In genomic region chr12:70722584-70723343, GRCh38 we compare ENCODE assay signal across 10 cellular contexts.
DNase-seq lines count a peak whose midpoint lies in the region; ATAC-seq, FAIRE-seq and TF ChIP-seq lines count a peak whose summit lies in the region.
"Had no signal": no experiment of that assay in that cellular context is flagged by ENCODE, and none has a peak within 500 bp of the region (broad histone marks: within the 10 kb centered on the region; RNA-seq: fewer than 3 reads in every experiment).

No MANE protein-coding gene starts in this region.

- no peak for TF ChIP-seq RAD21 in GM12878 (IDR thresholded peaks at IDR 0.05; ENCODE audit: insufficient read depth, low read depth, low read length)

- WGBS in GM12878 (ENCODE audit: insufficient coverage, insufficient replicate concordance, low lambda C conversion rate, missing lambda C conversion rate) = 45% methylated on average over 6 of the region's 6 CpGs

- in situ Hi-C loops in GM12878 (cut with MboI) = no loop called here
- in situ Hi-C loops in HAP-1 (cut with MboI; ENCODE audit: low sequenced_read_pairs) = no loop called here

- H3K4me2 ChIP-seq in GM12878 (ENCODE audit: control insufficient read depth, insufficient read depth) = no peak overlapping the region

- H3K36me3 ChIP-seq in A673 (ENCODE audit: insufficient read depth, low read length, poor library complexity, severe bottlenecking) (no peaks in the 10 kb centered on the region), GM12878 (ENCODE audit: control insufficient read depth in 2 of 2, insufficient read depth in 2 of 2, low read length in 1 of 2) (no peaks in the 10 kb centered on the region), HAP-1 (replicated peaks) (no peaks in the 10 kb centered on the region)

- no peak for TF ChIP-seq EP300 in GM12878 (IDR thresholded peaks at IDR 0.05; ENCODE audit: borderline replicate concordance in 1 of 2, control insufficient read depth in 1 of 2, low read depth in 2 of 2, low read length in 2 of 2)

- POLR2A ChIA-PET in A673 (lab: Charles Lee; ENCODE audit: low non-redundant PET) (no interaction called here), GM12878 (lab: Charles Lee) (no interaction called here)

- H3K27me3 ChIP-seq in A673 (replicated peaks; ENCODE audit: insufficient read depth, low read depth, low read length, poor library complexity) (no peaks in the 10 kb centered on the region), GM12878 (replicated peaks in 1 of 2; ENCODE audit: control insufficient read depth in 2 of 2, insufficient read depth in 2 of 2, low read length in 1 of 2) (no peaks in the 10 kb centered on the region; a peak in 1 of 4 replicates), HAP-1 (ENCODE audit: low read depth) (peaks cover 3% of the 10 kb centered on the region; the same call in 1 of the 2 replicates)

- DNase-seq in A673 (ENCODE audit: low spot score) (peak; percentile 15), HCEC 1CT (peak; percentile 1), GM12878 (ENCODE audit: low read depth, low spot score) (no peak), left kidney (ENCODE audit: low read depth, low spot score) (peak; percentile 61), DMS114 treated with DMSO at 0.1 percent for 48 hours (lab: John Stamatoyannopoulos, UW; ENCODE audit: unreplicated experiment) (no peak), HAP-1 (ENCODE audit: low spot score in 2 of 2) (no peak)
- no peak for DNase-seq in stimulated activated CD4-positive, alpha-beta T cell treated with anti-CD3 and anti-CD28 coated beads, Interleukin-4, amount 100 ng/mL, for 24 hours

- intact Hi-C loops in A673 (cut with micrococcal nuclease; ENCODE audit: unreplicated experiment) = no loop called here
- intact Hi-C loops in GM12878 (cut with micrococcal nuclease; ENCODE audit: unreplicated experiment) = loop anchor here (10.0 kb wide), 1 partner anchor 508 kb away; no protein-coding TSS in a partner anchor

- no peak for FAIRE-seq in GM12878 (lab: Jason Lieb, UNC)
- FAIRE-seq: TTC549 had no signal

- no peaks in the 10 kb centered on the region for H4K20me1 ChIP-seq in GM12878 (ENCODE audit: control insufficient read depth, insufficient read depth)

- H3K9me3 ChIP-seq in A673 (ENCODE audit: low read depth, low read length, poor library complexity, severe bottlenecking) (no peaks in the 10 kb centered on the region), GM12878 (replicated peaks; ENCODE audit: control insufficient read depth, insufficient read depth, low read length) (no peaks in the 10 kb centered on the region), HAP-1 (no peaks in the 10 kb centered on the region; the same call in 1 of the 2 replicates)

- no peak for ATAC-seq in GM12878
- no peak for ATAC-seq in GM18517 (IDR thresholded peaks at IDR 0.05; ENCODE audit: unreplicated experiment)
- ATAC-seq: Panc1 had no signal

- CTCF ChIA-PET in A673 (lab: Charles Lee) = no interaction called here
- CTCF ChIA-PET in GM12878 (lab: Yijun Ruan, JAX) = interaction anchor here (1.2 to 1.6 kb wide), 4 partner anchors 10 to 844 kb away, joined by 3 to 4 read pairs (median 4); no protein-coding TSS in a partner anchor

- SMC1A ChIA-PET in GM12878 (lab: Charles Lee; ENCODE audit: uncharacterized antibody, unreplicated experiment) = no interaction called here

- TF ChIP-seq POLR2A in GM12878 (IDR thresholded peaks at IDR 0.05; ENCODE audit: low read depth, low read length) = no peak

- no peak overlapping the region for H3K9ac ChIP-seq in GM12878 (ENCODE audit: control insufficient read depth, insufficient read depth, low read length)

- BruUV-seq in A673 (replicated peaks; lab: Mats Ljungman, UMichigan) (no TSS peak), GM12878 (replicated peaks; lab: Mats Ljungman, UMichigan) (no TSS peak)

- RAD21 ChIA-PET in GM12878 (lab: Charles Lee; ENCODE audit: unreplicated experiment) = no interaction called here

- no peaks in the 10 kb centered on the region for H3K79me2 ChIP-seq in GM12878 (ENCODE audit: control insufficient read depth, insufficient read depth, low read length)

- TF ChIP-seq CTCF in A673 (conservative IDR thresholded peaks at IDR 0.05; ENCODE audit: low read depth, low read length) (no peak), GM12878 (IDR thresholded peaks at IDR 0.05 in 2 of 3, conservative IDR thresholded peaks at IDR 0.05 in 1 of 3; ENCODE audit: control insufficient read depth in 2 of 3, extremely low read depth in 1 of 3, insufficient read depth in 1 of 3, low read depth in 3 of 3, low read length in 3 of 3) (no peak)

- H2AFZ ChIP-seq in GM12878 (ENCODE audit: control insufficient read depth, low read depth, low read length) = no peak overlapping the region

- H3K27ac ChIP-seq in A673 (ENCODE audit: low read depth, low read length, poor library complexity, severe bottlenecking) = no peak overlapping the region
- no peak overlapping the region for H3K27ac ChIP-seq in GM12878 (ENCODE audit: control insufficient read depth, insufficient read depth)

- no peak overlapping the region for H3K4me3 ChIP-seq in A673 (ENCODE audit: low read depth, low read length, poor library complexity, severe bottlenecking)
- H3K4me3 ChIP-seq in GM12878 = no peak overlapping the region
- no peak overlapping the region for H3K4me3 ChIP-seq in HAP-1

- H3K4me1 ChIP-seq in A673 (ENCODE audit: insufficient read depth, low read length, poor library complexity, severe bottlenecking) (peaks cover 11% of the 10 kb centered on the region), GM12878 (ENCODE audit: control insufficient read depth, insufficient read depth, low read length) (no peaks in the 10 kb centered on the region), HAP-1 (no peaks in the 10 kb centered on the region; the same call in 1 of the 2 replicates)

TF ChIP-seq in GM12878, 131 proteins besides CTCF, POLR2A, EP300 and RAD21:
- no peak for TF ChIP-seq SUZ12 (IDR thresholded peaks at IDR 0.05; ENCODE audit: unreplicated experiment)
- TF ChIP-seq MTA2 (IDR thresholded peaks at IDR 0.05; ENCODE audit: low read depth) = no peak
- no peak for TF ChIP-seq JUND (IDR thresholded peaks at IDR 0.05; ENCODE audit: low read depth, low read length)
- TF ChIP-seq, protein P1, sequence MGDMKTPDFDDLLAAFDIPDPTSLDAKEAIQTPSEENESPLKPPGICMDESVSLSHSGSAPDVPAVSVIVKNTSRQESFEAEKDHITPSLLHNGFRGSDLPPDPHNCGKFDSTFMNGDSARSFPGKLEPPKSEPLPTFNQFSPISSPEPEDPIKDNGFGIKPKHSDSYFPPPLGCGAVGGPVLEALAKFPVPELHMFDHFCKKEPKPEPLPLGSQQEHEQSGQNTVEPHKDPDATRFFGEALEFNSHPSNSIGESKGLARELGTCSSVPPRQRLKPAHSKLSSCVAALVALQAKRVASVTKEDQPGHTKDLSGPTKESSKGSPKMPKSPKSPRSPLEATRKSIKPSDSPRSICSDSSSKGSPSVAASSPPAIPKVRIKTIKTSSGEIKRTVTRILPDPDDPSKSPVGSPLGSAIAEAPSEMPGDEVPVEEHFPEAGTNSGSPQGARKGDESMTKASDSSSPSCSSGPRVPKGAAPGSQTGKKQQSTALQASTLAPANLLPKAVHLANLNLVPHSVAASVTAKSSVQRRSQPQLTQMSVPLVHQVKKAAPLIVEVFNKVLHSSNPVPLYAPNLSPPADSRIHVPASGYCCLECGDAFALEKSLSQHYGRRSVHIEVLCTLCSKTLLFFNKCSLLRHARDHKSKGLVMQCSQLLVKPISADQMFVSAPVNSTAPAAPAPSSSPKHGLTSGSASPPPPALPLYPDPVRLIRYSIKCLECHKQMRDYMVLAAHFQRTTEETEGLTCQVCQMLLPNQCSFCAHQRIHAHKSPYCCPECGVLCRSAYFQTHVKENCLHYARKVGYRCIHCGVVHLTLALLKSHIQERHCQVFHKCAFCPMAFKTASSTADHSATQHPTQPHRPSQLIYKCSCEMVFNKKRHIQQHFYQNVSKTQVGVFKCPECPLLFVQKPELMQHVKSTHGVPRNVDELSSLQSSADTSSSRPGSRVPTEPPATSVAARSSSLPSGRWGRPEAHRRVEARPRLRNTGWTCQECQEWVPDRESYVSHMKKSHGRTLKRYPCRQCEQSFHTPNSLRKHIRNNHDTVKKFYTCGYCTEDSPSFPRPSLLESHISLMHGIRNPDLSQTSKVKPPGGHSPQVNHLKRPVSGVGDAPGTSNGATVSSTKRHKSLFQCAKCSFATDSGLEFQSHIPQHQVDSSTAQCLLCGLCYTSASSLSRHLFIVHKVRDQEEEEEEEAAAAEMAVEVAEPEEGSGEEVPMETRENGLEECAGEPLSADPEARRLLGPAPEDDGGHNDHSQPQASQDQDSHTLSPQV (IDR thresholded peaks at IDR 0.05) = no peak
- TF ChIP-seq CEBPB (IDR thresholded peaks at IDR 0.05; ENCODE audit: borderline replicate concordance in 1 of 2, low read depth in 2 of 2, low read length in 2 of 2) = no peak
- TF ChIP-seq NFYA (IDR thresholded peaks at IDR 0.05; ENCODE audit: borderline replicate concordance, low read depth, low read length) = no peak
- TF ChIP-seq CBX3 (IDR thresholded peaks at IDR 0.05; ENCODE audit: borderline replicate concordance, low read depth) = no peak
- TF ChIP-seq POU2F2 (IDR thresholded peaks at IDR 0.05; ENCODE audit: borderline replicate concordance, low read depth, low read length) = no peak
- no peak for TF ChIP-seq RELA (IDR thresholded peaks at IDR 0.05; ENCODE audit: borderline replicate concordance, partially characterized antibody)
- TF ChIP-seq CHD4 (IDR thresholded peaks at IDR 0.05) = no peak
- no peak for TF ChIP-seq LARP7 (IDR thresholded peaks at IDR 0.05)
- TF ChIP-seq, protein P2, sequence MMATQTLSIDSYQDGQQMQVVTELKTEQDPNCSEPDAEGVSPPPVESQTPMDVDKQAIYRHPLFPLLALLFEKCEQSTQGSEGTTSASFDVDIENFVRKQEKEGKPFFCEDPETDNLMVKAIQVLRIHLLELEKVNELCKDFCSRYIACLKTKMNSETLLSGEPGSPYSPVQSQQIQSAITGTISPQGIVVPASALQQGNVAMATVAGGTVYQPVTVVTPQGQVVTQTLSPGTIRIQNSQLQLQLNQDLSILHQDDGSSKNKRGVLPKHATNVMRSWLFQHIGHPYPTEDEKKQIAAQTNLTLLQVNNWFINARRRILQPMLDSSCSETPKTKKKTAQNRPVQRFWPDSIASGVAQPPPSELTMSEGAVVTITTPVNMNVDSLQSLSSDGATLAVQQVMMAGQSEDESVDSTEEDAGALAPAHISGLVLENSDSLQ (IDR thresholded peaks at IDR 0.05) = peak; percentile 92
- TF ChIP-seq, protein P3, sequence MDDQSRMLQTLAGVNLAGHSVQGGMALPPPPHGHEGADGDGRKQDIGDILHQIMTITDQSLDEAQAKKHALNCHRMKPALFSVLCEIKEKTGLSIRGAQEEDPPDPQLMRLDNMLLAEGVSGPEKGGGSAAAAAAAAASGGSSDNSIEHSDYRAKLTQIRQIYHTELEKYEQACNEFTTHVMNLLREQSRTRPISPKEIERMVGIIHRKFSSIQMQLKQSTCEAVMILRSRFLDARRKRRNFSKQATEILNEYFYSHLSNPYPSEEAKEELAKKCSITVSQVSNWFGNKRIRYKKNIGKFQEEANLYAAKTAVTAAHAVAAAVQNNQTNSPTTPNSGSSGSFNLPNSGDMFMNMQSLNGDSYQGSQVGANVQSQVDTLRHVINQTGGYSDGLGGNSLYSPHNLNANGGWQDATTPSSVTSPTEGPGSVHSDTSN (IDR thresholded peaks at IDR 0.05; ENCODE audit: insufficient replicate concordance, low read depth, low read length) = peak; percentile 60
- no peak for TF ChIP-seq CBFB (IDR thresholded peaks at IDR 0.05; ENCODE audit: low read depth)

Comparison
In these comparisons a context has a peak if more than half of its experiments do, and no peak if none do; other contexts are left out.
1. DNase-seq: peak in A673 (single experiment), HCEC 1CT (single experiment) and left kidney (single experiment); none in GM12878 (single experiment), stimulated activated CD4-positive, alpha-beta T cell treated with anti-CD3 and anti-CD28 coated beads, Interleukin-4, amount 100 ng/mL, for 24 hours (single experiment), DMS114 treated with DMSO at 0.1 percent for 48 hours (single experiment) and HAP-1 (0 of 2).